In genomic region chr13:52011690-52012511, GRCh38 we compare ENCODE assay signal across 1 cellular context.
A peak's percentile ranks its signal among the peaks of the same experiment; 100 is the strongest.
TF ChIP-seq lines count a peak whose summit lies in the region.

A gene with protein sequence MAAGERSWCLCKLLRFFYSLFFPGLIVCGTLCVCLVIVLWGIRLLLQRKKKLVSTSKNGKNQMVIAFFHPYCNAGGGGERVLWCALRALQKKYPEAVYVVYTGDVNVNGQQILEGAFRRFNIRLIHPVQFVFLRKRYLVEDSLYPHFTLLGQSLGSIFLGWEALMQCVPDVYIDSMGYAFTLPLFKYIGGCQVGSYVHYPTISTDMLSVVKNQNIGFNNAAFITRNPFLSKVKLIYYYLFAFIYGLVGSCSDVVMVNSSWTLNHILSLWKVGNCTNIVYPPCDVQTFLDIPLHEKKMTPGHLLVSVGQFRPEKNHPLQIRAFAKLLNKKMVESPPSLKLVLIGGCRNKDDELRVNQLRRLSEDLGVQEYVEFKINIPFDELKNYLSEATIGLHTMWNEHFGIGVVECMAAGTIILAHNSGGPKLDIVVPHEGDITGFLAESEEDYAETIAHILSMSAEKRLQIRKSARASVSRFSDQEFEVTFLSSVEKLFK (plus strand): TSS chr13:52012398. CDS start chr13:52012419, 21 bp downstream.

TF ChIP-seq in HepG2, 621 proteins besides CTCF, POLR2A, EP300 and RAD21 (continued from another document):
- peak; percentile 84; the same call in 1 of the 2 replicates for TF ChIP-seq ZNF331 (CRISPR knock-in tag; IDR thresholded peaks at IDR 0.05)
- TF ChIP-seq FOXO1 (CRISPR knock-in tag; IDR thresholded peaks at IDR 0.05), result peak; percentile 69
- TF ChIP-seq ZNF251 (CRISPR knock-in tag; IDR thresholded peaks at IDR 0.05), result 0 out of 2 replicates have a peak, but pooled peaks have one; percentile 73
- TF ChIP-seq THAP8 (CRISPR knock-in tag; IDR thresholded peaks at IDR 0.05; ENCODE audit: borderline replicate concordance), result peak; percentile 84; the same call in 1 of the 2 replicates
- peak; percentile 84; the same call in 1 of the 2 replicates for TF ChIP-seq EED (CRISPR knock-in tag; IDR thresholded peaks at IDR 0.05)
- TF ChIP-seq RXRA (CRISPR knock-in tag; IDR thresholded peaks at IDR 0.05), result peak; percentile 90
- no peak for TF ChIP-seq NBN (conservative IDR thresholded peaks at IDR 0.05)
- TF ChIP-seq MED1 (CRISPR knock-in tag; IDR thresholded peaks at IDR 0.05), result peak; percentile 92
- TF ChIP-seq PTBP1 (IDR thresholded peaks at IDR 0.05; ENCODE audit: low read depth, low read length, poor library complexity, severe bottlenecking), result no peak
- peak; percentile 91 for TF ChIP-seq MTERF4 (CRISPR knock-in tag; IDR thresholded peaks at IDR 0.05)
- TF ChIP-seq ATF1 (CRISPR knock-in tag; IDR thresholded peaks at IDR 0.05), result peak; percentile 83
TF ChIP-seq in HepG2: peak in this region for 353.
